ENCODE assay signal across 1 cellular context in the genomic region with DNA sequence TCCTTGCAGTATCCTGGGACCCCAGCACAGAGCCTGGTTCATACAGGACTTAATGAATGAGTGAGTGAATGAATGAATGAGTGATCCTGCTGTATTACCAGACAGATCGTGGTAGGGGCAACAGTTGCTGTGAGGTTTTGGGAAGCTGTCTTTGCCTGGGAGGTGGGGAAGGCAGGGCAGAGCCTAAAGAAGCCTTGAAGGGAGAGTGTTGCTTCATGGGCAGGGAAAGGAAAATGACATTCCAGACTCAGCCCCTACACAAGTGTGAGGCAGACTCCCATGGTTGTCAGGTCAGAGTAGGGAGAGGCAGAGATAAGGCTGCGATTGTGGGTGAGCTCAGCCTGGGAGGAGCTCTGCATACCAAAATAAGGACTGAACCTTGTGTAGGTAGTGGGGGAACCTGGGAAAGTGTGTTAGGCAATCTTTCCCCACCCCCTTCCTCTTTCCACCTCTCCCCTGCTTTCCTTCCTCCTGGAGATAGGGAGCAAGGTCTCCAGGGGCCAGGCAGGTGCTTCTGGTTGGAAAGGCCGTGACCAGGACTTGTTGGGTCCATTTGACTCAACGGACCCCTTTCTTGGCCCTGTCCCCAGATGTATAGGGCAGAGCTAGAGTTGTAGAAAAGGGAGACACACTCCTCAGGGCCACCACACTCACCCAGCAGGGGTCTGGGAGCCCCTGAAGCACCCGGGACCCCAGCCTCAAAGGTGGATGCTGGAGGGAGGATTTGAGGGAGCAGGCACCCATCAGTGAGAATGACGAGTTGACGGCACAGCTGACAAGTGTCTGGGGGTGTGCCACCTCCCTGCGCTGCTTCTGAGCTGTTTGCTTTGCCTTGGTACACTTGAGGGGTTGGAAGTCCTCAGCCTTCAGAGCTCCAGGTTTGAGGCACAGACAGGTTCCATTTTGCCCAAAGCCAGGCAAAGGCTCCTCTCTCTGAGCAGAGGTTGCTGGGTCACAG.
TF ChIP-seq lines count a peak whose summit lies in the region.

No MANE protein-coding gene starts in this region.

TF ChIP-seq in HepG2, 621 proteins besides CTCF, POLR2A, EP300 and RAD21 (continued from another document and continues in another):
- TF ChIP-seq, protein P1, sequence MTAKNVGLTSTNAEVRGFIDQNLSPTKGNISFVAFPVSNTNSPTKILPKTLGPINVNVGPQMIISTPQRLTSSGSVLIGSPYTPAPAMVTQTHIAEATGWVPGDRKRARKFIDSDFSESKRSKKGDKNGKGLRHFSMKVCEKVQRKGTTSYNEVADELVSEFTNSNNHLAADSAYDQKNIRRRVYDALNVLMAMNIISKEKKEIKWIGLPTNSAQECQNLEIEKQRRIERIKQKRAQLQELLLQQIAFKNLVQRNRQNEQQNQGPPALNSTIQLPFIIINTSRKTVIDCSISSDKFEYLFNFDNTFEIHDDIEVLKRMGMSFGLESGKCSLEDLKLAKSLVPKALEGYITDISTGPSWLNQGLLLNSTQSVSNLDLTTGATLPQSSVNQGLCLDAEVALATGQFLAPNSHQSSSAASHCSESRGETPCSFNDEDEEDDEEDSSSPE (CRISPR knock-in tag; IDR thresholded peaks at IDR 0.05) = peak; percentile 41; the same call in 1 of the 2 replicates
- TF ChIP-seq ZMYM3 (CRISPR knock-in tag; IDR thresholded peaks at IDR 0.05) (peak; percentile 76), TBP (CRISPR knock-in tag; IDR thresholded peaks at IDR 0.05) (no peak), ETV6 (CRISPR knock-in tag; conservative IDR thresholded peaks at IDR 0.05) (no peak), TGIF2 (CRISPR knock-in tag; IDR thresholded peaks at IDR 0.05) (peak; percentile 72), MEF2D (CRISPR knock-in tag; IDR thresholded peaks at IDR 0.05) (peak; percentile 91), DNMT3B (CRISPR knock-in tag; conservative IDR thresholded peaks at IDR 0.05) (peak; percentile 7; the same call in 1 of the 2 replicates), ZNF737 (CRISPR knock-in tag; IDR thresholded peaks at IDR 0.05; ENCODE audit: borderline replicate concordance) (0 out of 2 replicates have a peak, but pooled peaks have one; percentile 77), GPN1 (CRISPR knock-in tag; IDR thresholded peaks at IDR 0.05; ENCODE audit: borderline replicate concordance) (no peak), JUN (CRISPR knock-in tag; IDR thresholded peaks at IDR 0.05) (peak; percentile 84), SAP130 (CRISPR knock-in tag; IDR thresholded peaks at IDR 0.05; ENCODE audit: low read depth) (peak; percentile 83), ISX (CRISPR knock-in tag; conservative IDR thresholded peaks at IDR 0.05) (no peak), GATAD2A (CRISPR knock-in tag; IDR thresholded peaks at IDR 0.05) (peak; percentile 90), NCOA2 (CRISPR knock-in tag; IDR thresholded peaks at IDR 0.05) (peak; percentile 78; the same call in 1 of the 2 replicates), HOXA5 (CRISPR knock-in tag; IDR thresholded peaks at IDR 0.05) (no peak), NFATC3 (CRISPR knock-in tag; IDR thresholded peaks at IDR 0.05) (no peak), ZNF614 (CRISPR knock-in tag; IDR thresholded peaks at IDR 0.05; ENCODE audit: borderline replicate concordance) (peak; percentile 78; the same call in 1 of the 2 replicates), ZNF274 (CRISPR knock-in tag; IDR thresholded peaks at IDR 0.05) (no peak), ZNF337 (CRISPR knock-in tag; IDR thresholded peaks at IDR 0.05; ENCODE audit: borderline replicate concordance, low read depth) (peak; percentile 92; the same call in 1 of the 2 replicates), NAIF1 (CRISPR knock-in tag; IDR thresholded peaks at IDR 0.05; ENCODE audit: borderline replicate concordance) (no peak), FOXP1 (IDR thresholded peaks at IDR 0.05) (no peak), FOXP1 (CRISPR knock-in tag; IDR thresholded peaks at IDR 0.05) (peak; percentile 60; the same call in 1 of the 2 replicates), MEIS2 (CRISPR knock-in tag; IDR thresholded peaks at IDR 0.05) (no peak), HNRNPL (IDR thresholded peaks at IDR 0.05; ENCODE audit: low read depth, low read length) (0 out of 2 replicates have a peak, but pooled peaks have one; percentile 53), ZNF335 (CRISPR knock-in tag; IDR thresholded peaks at IDR 0.05) (no peak), ATF7-NPFF (CRISPR knock-in tag; IDR thresholded peaks at IDR 0.05; ENCODE audit: low read depth) (0 out of 2 replicates have a peak, but pooled peaks have one; percentile 19), GLI4 (CRISPR knock-in tag; IDR thresholded peaks at IDR 0.05; ENCODE audit: borderline replicate concordance) (no peak)
- TF ChIP-seq, protein P2, sequence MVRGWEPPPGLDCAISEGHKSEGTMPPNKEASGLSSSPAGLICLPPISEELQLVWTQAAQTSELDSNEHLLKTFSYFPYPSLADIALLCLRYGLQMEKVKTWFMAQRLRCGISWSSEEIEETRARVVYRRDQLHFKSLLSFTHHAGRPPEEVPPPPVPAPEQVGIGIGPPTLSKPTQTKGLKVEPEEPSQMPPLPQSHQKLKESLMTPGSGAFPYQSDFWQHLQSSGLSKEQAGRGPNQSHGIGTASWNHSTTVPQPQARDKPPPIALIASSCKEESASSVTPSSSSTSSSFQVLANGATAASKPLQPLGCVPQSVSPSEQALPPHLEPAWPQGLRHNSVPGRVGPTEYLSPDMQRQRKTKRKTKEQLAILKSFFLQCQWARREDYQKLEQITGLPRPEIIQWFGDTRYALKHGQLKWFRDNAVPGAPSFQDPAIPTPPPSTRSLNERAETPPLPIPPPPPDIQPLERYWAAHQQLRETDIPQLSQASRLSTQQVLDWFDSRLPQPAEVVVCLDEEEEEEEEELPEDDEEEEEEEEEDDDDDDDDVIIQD (CRISPR knock-in tag; IDR thresholded peaks at IDR 0.05; ENCODE audit: low read depth) = peak; percentile 73
- TF ChIP-seq, protein P3, sequence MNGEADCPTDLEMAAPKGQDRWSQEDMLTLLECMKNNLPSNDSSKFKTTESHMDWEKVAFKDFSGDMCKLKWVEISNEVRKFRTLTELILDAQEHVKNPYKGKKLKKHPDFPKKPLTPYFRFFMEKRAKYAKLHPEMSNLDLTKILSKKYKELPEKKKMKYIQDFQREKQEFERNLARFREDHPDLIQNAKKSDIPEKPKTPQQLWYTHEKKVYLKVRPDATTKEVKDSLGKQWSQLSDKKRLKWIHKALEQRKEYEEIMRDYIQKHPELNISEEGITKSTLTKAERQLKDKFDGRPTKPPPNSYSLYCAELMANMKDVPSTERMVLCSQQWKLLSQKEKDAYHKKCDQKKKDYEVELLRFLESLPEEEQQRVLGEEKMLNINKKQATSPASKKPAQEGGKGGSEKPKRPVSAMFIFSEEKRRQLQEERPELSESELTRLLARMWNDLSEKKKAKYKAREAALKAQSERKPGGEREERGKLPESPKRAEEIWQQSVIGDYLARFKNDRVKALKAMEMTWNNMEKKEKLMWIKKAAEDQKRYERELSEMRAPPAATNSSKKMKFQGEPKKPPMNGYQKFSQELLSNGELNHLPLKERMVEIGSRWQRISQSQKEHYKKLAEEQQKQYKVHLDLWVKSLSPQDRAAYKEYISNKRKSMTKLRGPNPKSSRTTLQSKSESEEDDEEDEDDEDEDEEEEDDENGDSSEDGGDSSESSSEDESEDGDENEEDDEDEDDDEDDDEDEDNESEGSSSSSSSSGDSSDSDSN (CRISPR knock-in tag; IDR thresholded peaks at IDR 0.05) = no peak; the same call in 1 of the 2 replicates
- TF ChIP-seq, protein P4, sequence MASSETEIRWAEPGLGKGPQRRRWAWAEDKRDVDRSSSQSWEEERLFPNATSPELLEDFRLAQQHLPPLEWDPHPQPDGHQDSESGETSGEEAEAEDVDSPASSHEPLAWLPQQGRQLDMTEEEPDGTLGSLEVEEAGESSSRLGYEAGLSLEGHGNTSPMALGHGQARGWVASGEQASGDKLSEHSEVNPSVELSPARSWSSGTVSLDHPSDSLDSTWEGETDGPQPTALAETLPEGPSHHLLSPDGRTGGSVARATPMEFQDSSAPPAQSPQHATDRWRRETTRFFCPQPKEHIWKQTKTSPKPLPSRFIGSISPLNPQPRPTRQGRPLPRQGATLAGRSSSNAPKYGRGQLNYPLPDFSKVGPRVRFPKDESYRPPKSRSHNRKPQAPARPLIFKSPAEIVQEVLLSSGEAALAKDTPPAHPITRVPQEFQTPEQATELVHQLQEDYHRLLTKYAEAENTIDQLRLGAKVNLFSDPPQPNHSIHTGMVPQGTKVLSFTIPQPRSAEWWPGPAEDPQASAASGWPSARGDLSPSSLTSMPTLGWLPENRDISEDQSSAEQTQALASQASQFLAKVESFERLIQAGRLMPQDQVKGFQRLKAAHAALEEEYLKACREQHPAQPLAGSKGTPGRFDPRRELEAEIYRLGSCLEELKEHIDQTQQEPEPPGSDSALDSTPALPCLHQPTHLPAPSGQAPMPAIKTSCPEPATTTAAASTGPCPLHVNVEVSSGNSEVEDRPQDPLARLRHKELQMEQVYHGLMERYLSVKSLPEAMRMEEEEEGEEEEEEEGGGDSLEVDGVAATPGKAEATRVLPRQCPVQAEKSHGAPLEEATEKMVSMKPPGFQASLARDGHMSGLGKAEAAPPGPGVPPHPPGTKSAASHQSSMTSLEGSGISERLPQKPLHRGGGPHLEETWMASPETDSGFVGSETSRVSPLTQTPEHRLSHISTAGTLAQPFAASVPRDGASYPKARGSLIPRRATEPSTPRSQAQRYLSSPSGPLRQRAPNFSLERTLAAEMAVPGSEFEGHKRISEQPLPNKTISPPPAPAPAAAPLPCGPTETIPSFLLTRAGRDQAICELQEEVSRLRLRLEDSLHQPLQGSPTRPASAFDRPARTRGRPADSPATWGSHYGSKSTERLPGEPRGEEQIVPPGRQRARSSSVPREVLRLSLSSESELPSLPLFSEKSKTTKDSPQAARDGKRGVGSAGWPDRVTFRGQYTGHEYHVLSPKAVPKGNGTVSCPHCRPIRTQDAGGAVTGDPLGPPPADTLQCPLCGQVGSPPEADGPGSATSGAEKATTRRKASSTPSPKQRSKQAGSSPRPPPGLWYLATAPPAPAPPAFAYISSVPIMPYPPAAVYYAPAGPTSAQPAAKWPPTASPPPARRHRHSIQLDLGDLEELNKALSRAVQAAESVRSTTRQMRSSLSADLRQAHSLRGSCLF (CRISPR knock-in tag; IDR thresholded peaks at IDR 0.05; ENCODE audit: borderline replicate concordance) = no peak
- TF ChIP-seq, protein P5, sequence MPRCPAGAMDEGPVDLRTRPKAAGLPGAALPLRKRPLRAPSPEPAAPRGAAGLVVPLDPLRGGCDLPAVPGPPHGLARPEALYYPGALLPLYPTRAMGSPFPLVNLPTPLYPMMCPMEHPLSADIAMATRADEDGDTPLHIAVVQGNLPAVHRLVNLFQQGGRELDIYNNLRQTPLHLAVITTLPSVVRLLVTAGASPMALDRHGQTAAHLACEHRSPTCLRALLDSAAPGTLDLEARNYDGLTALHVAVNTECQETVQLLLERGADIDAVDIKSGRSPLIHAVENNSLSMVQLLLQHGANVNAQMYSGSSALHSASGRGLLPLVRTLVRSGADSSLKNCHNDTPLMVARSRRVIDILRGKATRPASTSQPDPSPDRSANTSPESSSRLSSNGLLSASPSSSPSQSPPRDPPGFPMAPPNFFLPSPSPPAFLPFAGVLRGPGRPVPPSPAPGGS (CRISPR knock-in tag; IDR thresholded peaks at IDR 0.05) = peak; percentile 57; the same call in 1 of the 2 replicates
- TF ChIP-seq, protein P6, sequence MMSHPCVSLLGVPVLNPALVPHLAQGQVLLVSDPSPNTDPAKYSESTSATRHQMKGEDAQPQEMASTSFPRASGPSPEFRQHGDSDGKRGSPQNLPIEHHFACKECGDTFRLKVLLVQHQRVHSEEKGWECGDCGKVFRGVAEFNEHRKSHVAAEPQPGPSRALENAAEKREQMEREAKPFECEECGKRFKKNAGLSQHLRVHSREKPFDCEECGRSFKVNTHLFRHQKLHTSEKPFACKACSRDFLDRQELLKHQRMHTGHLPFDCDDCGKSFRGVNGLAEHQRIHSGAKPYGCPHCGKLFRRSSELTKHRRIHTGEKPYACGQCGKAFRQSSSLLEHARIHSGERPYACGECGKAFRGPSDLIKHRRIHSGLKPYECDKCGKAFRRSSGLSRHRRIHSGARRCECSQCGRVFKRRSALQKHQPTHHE (CRISPR knock-in tag; IDR thresholded peaks at IDR 0.05; ENCODE audit: borderline replicate concordance) = no peak
- TF ChIP-seq, protein P7, sequence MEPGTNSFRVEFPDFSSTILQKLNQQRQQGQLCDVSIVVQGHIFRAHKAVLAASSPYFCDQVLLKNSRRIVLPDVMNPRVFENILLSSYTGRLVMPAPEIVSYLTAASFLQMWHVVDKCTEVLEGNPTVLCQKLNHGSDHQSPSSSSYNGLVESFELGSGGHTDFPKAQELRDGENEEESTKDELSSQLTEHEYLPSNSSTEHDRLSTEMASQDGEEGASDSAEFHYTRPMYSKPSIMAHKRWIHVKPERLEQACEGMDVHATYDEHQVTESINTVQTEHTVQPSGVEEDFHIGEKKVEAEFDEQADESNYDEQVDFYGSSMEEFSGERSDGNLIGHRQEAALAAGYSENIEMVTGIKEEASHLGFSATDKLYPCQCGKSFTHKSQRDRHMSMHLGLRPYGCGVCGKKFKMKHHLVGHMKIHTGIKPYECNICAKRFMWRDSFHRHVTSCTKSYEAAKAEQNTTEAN (CRISPR knock-in tag; conservative IDR thresholded peaks at IDR 0.05) = no peak
- TF ChIP-seq, protein P8, sequence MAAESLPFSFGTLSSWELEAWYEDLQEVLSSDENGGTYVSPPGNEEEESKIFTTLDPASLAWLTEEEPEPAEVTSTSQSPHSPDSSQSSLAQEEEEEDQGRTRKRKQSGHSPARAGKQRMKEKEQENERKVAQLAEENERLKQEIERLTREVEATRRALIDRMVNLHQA (CRISPR knock-in tag; IDR thresholded peaks at IDR 0.05) = no peak
- TF ChIP-seq, protein P9, sequence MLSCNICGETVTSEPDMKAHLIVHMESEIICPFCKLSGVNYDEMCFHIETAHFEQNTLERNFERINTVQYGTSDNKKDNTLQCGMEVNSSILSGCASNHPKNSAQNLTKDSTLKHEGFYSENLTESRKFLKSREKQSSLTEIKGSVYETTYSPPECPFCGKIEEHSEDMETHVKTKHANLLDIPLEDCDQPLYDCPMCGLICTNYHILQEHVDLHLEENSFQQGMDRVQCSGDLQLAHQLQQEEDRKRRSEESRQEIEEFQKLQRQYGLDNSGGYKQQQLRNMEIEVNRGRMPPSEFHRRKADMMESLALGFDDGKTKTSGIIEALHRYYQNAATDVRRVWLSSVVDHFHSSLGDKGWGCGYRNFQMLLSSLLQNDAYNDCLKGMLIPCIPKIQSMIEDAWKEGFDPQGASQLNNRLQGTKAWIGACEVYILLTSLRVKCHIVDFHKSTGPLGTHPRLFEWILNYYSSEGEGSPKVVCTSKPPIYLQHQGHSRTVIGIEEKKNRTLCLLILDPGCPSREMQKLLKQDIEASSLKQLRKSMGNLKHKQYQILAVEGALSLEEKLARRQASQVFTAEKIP (CRISPR knock-in tag; IDR thresholded peaks at IDR 0.05; ENCODE audit: borderline replicate concordance) = no peak
- TF ChIP-seq, protein P10, sequence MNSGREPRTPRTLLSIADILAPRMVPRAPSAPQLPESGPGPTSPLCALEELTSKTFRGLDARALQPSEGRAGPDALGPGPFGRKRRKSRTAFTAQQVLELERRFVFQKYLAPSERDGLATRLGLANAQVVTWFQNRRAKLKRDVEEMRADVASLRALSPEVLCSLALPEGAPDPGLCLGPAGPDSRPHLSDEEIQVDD (CRISPR knock-in tag; IDR thresholded peaks at IDR 0.05; ENCODE audit: borderline replicate concordance) = no peak
- TF ChIP-seq, protein P11, sequence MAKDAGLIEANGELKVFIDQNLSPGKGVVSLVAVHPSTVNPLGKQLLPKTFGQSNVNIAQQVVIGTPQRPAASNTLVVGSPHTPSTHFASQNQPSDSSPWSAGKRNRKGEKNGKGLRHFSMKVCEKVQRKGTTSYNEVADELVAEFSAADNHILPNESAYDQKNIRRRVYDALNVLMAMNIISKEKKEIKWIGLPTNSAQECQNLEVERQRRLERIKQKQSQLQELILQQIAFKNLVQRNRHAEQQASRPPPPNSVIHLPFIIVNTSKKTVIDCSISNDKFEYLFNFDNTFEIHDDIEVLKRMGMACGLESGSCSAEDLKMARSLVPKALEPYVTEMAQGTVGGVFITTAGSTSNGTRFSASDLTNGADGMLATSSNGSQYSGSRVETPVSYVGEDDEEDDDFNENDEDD (CRISPR knock-in tag; IDR thresholded peaks at IDR 0.05; ENCODE audit: borderline replicate concordance) = 0 out of 2 replicates have a peak, but pooled peaks have one; percentile 40
